Comparison of ENCODE assay signal across 16 cellular contexts in genomic region chr15:75834011-75834410, GRCh38. TPM values are rescaled to one million over a fixed set of nuclear protein-coding genes. Genes with fewer than 3 reads are reported as not detected.
DNase-seq lines count a peak whose midpoint lies in the region; ATAC-seq and TF ChIP-seq lines count a peak whose summit lies in the region.
"Had no signal": no experiment of that assay in that cellular context is flagged by ENCODE, and none has a peak within 500 bp of the region (broad histone marks: within the 10 kb centered on the region; RNA-seq: fewer than 3 reads in every experiment).

No MANE protein-coding gene starts in this region.

- no peaks in the 10 kb centered on the region for H3K36me3 Mint-ChIP-seq in activated CD8-positive, alpha-beta T cell treated with anti-CD3 and anti-CD28 coated beads for 36 hours (ENCODE audit: low read depth)

- no peak overlapping the region for H3K27ac Mint-ChIP-seq in activated CD8-positive, alpha-beta T cell treated with anti-CD3 and anti-CD28 coated beads for 36 hours
- H3K27ac Mint-ChIP-seq: CD14-positive monocyte, GM23338 had no signal

- peaks cover 4% of the 10 kb centered on the region for H3K4me1 Mint-ChIP-seq in activated CD8-positive, alpha-beta T cell treated with anti-CD3 and anti-CD28 coated beads for 36 hours (ENCODE audit: low read depth)

- CTCF ChIA-PET in HEK293T (lab: Yijun Ruan, JAX) = no interaction called here
- CTCF ChIA-PET in activated CD8-positive, alpha-beta T cell treated with anti-CD3 and anti-CD28 coated beads for 36 hours (lab: Charles Lee) = no interaction called here

- intact Hi-C loops in activated CD8-positive, alpha-beta T cell treated with anti-CD3 and anti-CD28 coated beads for 36 hours (cut with micrococcal nuclease) = no loop called here

- ATAC-seq in activated CD8-positive, alpha-beta T cell treated with anti-CD3 and anti-CD28 coated beads for 36 hours = no peak
- no peak for ATAC-seq in GM21515 (IDR thresholded peaks at IDR 0.05; ENCODE audit: unreplicated experiment)
- no peak for ATAC-seq in HG02759 (IDR thresholded peaks at IDR 0.05; ENCODE audit: unreplicated experiment)
- ATAC-seq: GM23338, Right ventricle myocardium inferior had no signal

- no peak overlapping the region for H3K4me3 Mint-ChIP-seq in activated CD8-positive, alpha-beta T cell treated with anti-CD3 and anti-CD28 coated beads for 36 hours
- H3K4me3 Mint-ChIP-seq: CD14-positive monocyte, GM23338 had no signal

- no peaks in the 10 kb centered on the region for H3K9me3 Mint-ChIP-seq in activated CD8-positive, alpha-beta T cell treated with anti-CD3 and anti-CD28 coated beads for 36 hours
- H3K9me3 Mint-ChIP-seq: CD14-positive monocyte, GM23338 had no signal

- DNase-seq in DMS53 (lab: John Stamatoyannopoulos, UW) (peak; percentile 56), HEK293T (ENCODE audit: extremely low spot score) (no peak), NCI-H2171 treated with DMSO at 0.1 percent for 48 hours (lab: John Stamatoyannopoulos, UW) (peak; percentile 82), left kidney (ENCODE audit: low read depth, low spot score) (peak; percentile 93)
- DNase-seq in activated CD8-positive, alpha-beta T cell treated with anti-CD3 and anti-CD28 coated beads for 36 hours = no peak
- DNase-seq: HCEC 1CT, NCI-H1105 treated with DMSO at 0.1 percent for 48 hours, NCI-H1694 treated with DMSO at 0.1 percent for 48 hours, NCI-H524, NCI-H82, T-helper 1 cell had no signal

- POLR2A ChIA-PET in HEK293T (lab: Yijun Ruan, JAX) = interaction anchor here (0.9 to 1.5 kb wide), 2 partner anchors 10 to 11 kb away, joined by 3 read pairs; partner anchors contain the start of gene UBE2Q2
- POLR2A ChIA-PET in activated CD8-positive, alpha-beta T cell treated with anti-CD3 and anti-CD28 coated beads for 36 hours (lab: Charles Lee) = no interaction called here

- TF ChIP-seq CTCF in activated CD8-positive, alpha-beta T cell treated with anti-CD3 and anti-CD28 coated beads for 36 hours (IDR thresholded peaks at IDR 0.05) = no peak

- no peaks in the 10 kb centered on the region for H3K27me3 Mint-ChIP-seq in activated CD8-positive, alpha-beta T cell treated with anti-CD3 and anti-CD28 coated beads for 36 hours

TF ChIP-seq in HEK293T, 16 proteins besides CTCF, POLR2A, EP300 and RAD21:
- 0 out of 2 replicates have a peak, but pooled peaks have one; percentile 24 for TF ChIP-seq PKNOX1 (IDR thresholded peaks at IDR 0.05)
- TF ChIP-seq FOXK2 (IDR thresholded peaks at IDR 0.05) = no peak

RNA-seq across cellular contexts. Expression of gene UBE2Q2, which starts 9.2 kb away (rescaled TPM):
- total RNA-seq in activated CD8-positive, alpha-beta T cell treated with anti-CD3 and anti-CD28 coated beads for 36 hours = 10 to 100 TPM; 19.4 to 20.0 TPM

Comparison
In these comparisons a context has a peak if more than half of its experiments do, and no peak if none do; other contexts are left out.
1. DNase-seq: peak in DMS53 (single experiment), NCI-H2171 treated with DMSO at 0.1 percent for 48 hours (single experiment) and left kidney (single experiment); none in HEK293T (single experiment) and activated CD8-positive, alpha-beta T cell treated with anti-CD3 and anti-CD28 coated beads for 36 hours (single experiment).